Comparison of ENCODE assay signal across 17 cellular contexts in the genomic region with DNA sequence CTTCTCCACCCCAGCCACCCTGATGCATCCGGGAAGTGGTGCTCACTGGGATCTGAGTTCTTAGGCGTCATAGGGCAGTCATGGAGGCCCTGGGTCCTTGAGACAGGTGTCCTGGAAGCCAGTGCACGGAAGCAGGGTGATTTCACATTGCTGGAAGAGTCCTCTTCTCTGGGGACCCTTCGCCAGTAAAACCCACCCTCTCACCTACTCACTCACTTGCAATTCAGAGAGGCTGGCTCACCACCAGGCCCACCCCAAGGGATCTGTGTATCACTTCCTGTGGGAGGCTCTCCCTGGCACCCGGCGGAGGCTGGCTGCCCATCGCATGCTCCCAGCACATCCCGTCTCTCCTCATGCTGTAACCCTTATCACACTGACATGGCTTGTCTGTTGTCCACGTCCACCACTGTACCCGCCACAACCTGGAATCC. TPM values are rescaled to one million over a fixed set of nuclear protein-coding genes. Genes with fewer than 3 reads are reported as not detected.
DNase-seq lines count a peak whose midpoint lies in the region; ATAC-seq, FAIRE-seq and TF ChIP-seq lines count a peak whose summit lies in the region.
"Had no signal": no experiment of that assay in that cellular context is flagged by ENCODE, and none has a peak within 500 bp of the region (broad histone marks: within the 10 kb centered on the region; RNA-seq: fewer than 3 reads in every experiment).

No MANE protein-coding gene starts in this region.

- H3K4me1 ChIP-seq in Loucy (ENCODE audit: insufficient read depth, low read length, poor library complexity, severe bottlenecking) (peaks cover 90% of the 10 kb centered on the region), astrocyte (ENCODE audit: insufficient read depth, low read length) (peaks cover 30% of the 10 kb centered on the region), neural progenitor cell (no peaks in the 10 kb centered on the region)

- H2AFZ ChIP-seq in Loucy (ENCODE audit: low read length) (no peak overlapping the region), astrocyte (ENCODE audit: low read depth, low read length) (no peak overlapping the region), neural progenitor cell (replicated peaks) (no peak overlapping the region)

- H3K9me3 Mint-ChIP-seq in astrocyte (ENCODE audit: unreplicated experiment): no peaks in the 10 kb centered on the region
- H3K9me3 Mint-ChIP-seq in neural progenitor cell: no peaks in the 10 kb centered on the region
- H3K9me3 Mint-ChIP-seq: activated naive CD4-positive, alpha-beta T cell treated with anti-CD3 and anti-CD28 coated beads, Interleukin-2, amount 50 U/mL, for 72 hours; dendritic cell treated with granulocyte-macrophage colony-stimulating factor and Interleukin-4, amounts not matched to agents 40 ng/mL and 50 ng/mL, for 4 days; HFFc6; nephron had no signal

- H3K4me3 ChIP-seq in Loucy (ENCODE audit: low read length, poor library complexity, severe bottlenecking): peak overlapping the region; percentile 70
- no peak overlapping the region for H3K4me3 ChIP-seq in astrocyte (ENCODE audit: insufficient read depth, low read depth, low read length)
- no peak overlapping the region for H3K4me3 ChIP-seq in neural progenitor cell
- H3K4me3 ChIP-seq: smooth muscle cell had no signal

- FAIRE-seq in astrocyte (lab: Jason Lieb, UNC): no peak
- FAIRE-seq: urothelium cell line had no signal

- DNase-seq in activated CD4-positive, CD25-positive, alpha-beta regulatory T cell treated with anti-CD3 and anti-CD28 coated beads, Interleukin-2, amount 50 U/mL, for 72 hours: peak; percentile 27
- no peak for DNase-seq in activated CD4-positive, CD25-positive, alpha-beta regulatory T cell (lab: John Stamatoyannopoulos, UW)
- DNase-seq in astrocyte (ENCODE audit: low read depth) (no peak), neural progenitor cell (ENCODE audit: low spot score) (no peak), NCI-H748 (lab: John Stamatoyannopoulos, UW; ENCODE audit: unreplicated experiment) (no peak), DMS53 treated with DMSO at 0.1 percent for 48 hours (lab: John Stamatoyannopoulos, UW; ENCODE audit: unreplicated experiment) (no peak)
- DNase-seq: foreskin melanocyte, HFFc6 had no signal

- H3K4me2 ChIP-seq in Loucy (ENCODE audit: low read depth, low read length, poor library complexity, severe bottlenecking): peak overlapping the region; percentile 77
- H3K4me2 ChIP-seq in astrocyte (ENCODE audit: low read length): peak overlapping the region; percentile 25
- H3K4me2 ChIP-seq in neural progenitor cell: no peak overlapping the region
- H3K4me2 ChIP-seq: smooth muscle cell had no signal

- H3K9ac ChIP-seq in Loucy (ENCODE audit: low read depth, low read length, poor library complexity, severe bottlenecking) (peak overlapping the region; percentile 90), astrocyte (ENCODE audit: low read length) (no peak overlapping the region), neural progenitor cell (no peak overlapping the region)

- no peak for ATAC-seq in HG03520 (IDR thresholded peaks at IDR 0.05; ENCODE audit: unreplicated experiment)

- peaks cover 12% of the 10 kb centered on the region for H3K27me3 Mint-ChIP-seq in astrocyte (ENCODE audit: low read depth, unreplicated experiment)
- peaks cover 11% of the 10 kb centered on the region for H3K27me3 Mint-ChIP-seq in neural progenitor cell (ENCODE audit: insufficient read depth, low read depth)

- H3K36me3 Mint-ChIP-seq in astrocyte (ENCODE audit: low read depth, unreplicated experiment): no peaks in the 10 kb centered on the region
- H3K36me3 Mint-ChIP-seq in neural progenitor cell: no peaks in the 10 kb centered on the region
- H3K36me3 Mint-ChIP-seq: activated naive CD4-positive, alpha-beta T cell treated with anti-CD3 and anti-CD28 coated beads, Interleukin-2, amount 50 U/mL, for 72 hours had no signal

- TF ChIP-seq CTCF in Loucy (conservative IDR thresholded peaks at IDR 0.05; ENCODE audit: low read length): no peak
- no peak for TF ChIP-seq CTCF in astrocyte (IDR thresholded peaks at IDR 0.05; ENCODE audit: insufficient read depth, low read depth, low read length)
- no peak for TF ChIP-seq CTCF in neural progenitor cell (IDR thresholded peaks at IDR 0.05)

- no peaks in the 10 kb centered on the region for H3K27me3 ChIP-seq in Loucy (ENCODE audit: insufficient read depth, low read length, poor library complexity, severe bottlenecking)
- H3K27me3 ChIP-seq in astrocyte (ENCODE audit: insufficient read depth, low read length): no peaks in the 10 kb centered on the region
- H3K27me3 ChIP-seq in neural progenitor cell: no peaks in the 10 kb centered on the region

- H3K79me2 ChIP-seq in Loucy (ENCODE audit: insufficient read depth, low read length): peaks cover 22% of the 10 kb centered on the region; the same call in 1 of the 2 replicates
- H3K79me2 ChIP-seq in astrocyte (ENCODE audit: insufficient read depth, low read length): no peaks in the 10 kb centered on the region
- H3K79me2 ChIP-seq in neural progenitor cell (ENCODE audit: low read depth): no peaks in the 10 kb centered on the region

- H3F3A ChIP-seq in Loucy (ENCODE audit: low read depth): peaks cover 14% of the 10 kb centered on the region
- no peaks in the 10 kb centered on the region for H3F3A ChIP-seq in neural progenitor cell (ENCODE audit: low read depth)

- no peaks in the 10 kb centered on the region for H3K36me3 ChIP-seq in Loucy (ENCODE audit: insufficient read depth, low read length)
- no peaks in the 10 kb centered on the region for H3K36me3 ChIP-seq in astrocyte (ENCODE audit: insufficient read depth, low read length)
- no peaks in the 10 kb centered on the region for H3K36me3 ChIP-seq in neural progenitor cell

- H3K27ac ChIP-seq in astrocyte (ENCODE audit: low read depth, low read length) (no peak overlapping the region), neural progenitor cell (no peak overlapping the region)
- H3K27ac ChIP-seq: VCaP had no signal

- H3K4me3 Mint-ChIP-seq in astrocyte (ENCODE audit: unreplicated experiment) (no peak overlapping the region), neural progenitor cell (no peak overlapping the region)
- H3K4me3 Mint-ChIP-seq: dendritic cell treated with granulocyte-macrophage colony-stimulating factor and Interleukin-4, amounts not matched to agents 40 ng/mL and 50 ng/mL, for 4 days; HFFc6; nephron had no signal

- H3K9me2 ChIP-seq in Loucy (replicated peaks; ENCODE audit: low read depth, low read length): no peaks in the 10 kb centered on the region

- no peak overlapping the region for H3K27ac Mint-ChIP-seq in astrocyte (ENCODE audit: unreplicated experiment)
- H3K27ac Mint-ChIP-seq in neural progenitor cell: peak overlapping the region; percentile 50
- H3K27ac Mint-ChIP-seq: dendritic cell treated with granulocyte-macrophage colony-stimulating factor and Interleukin-4, amounts not matched to agents 40 ng/mL and 50 ng/mL, for 4 days; HFFc6; nephron had no signal

- H3K9me3 ChIP-seq in Loucy (ENCODE audit: insufficient read depth, low read depth, low read length) (no peaks in the 10 kb centered on the region), astrocyte (ENCODE audit: insufficient read depth, low read depth, low read length) (no peaks in the 10 kb centered on the region), neural progenitor cell (ENCODE audit: low read depth) (no peaks in the 10 kb centered on the region)

- H3K4me1 Mint-ChIP-seq in astrocyte (ENCODE audit: low read depth, unreplicated experiment) (peaks cover 8% of the 10 kb centered on the region), neural progenitor cell (peaks cover 23% of the 10 kb centered on the region)

- H4K20me1 ChIP-seq in Loucy (ENCODE audit: insufficient read depth, low read length, poor library complexity, severe bottlenecking): no peaks in the 10 kb centered on the region
- H4K20me1 ChIP-seq in astrocyte (ENCODE audit: insufficient read depth, low read length): no peaks in the 10 kb centered on the region
- H4K20me1 ChIP-seq in neural progenitor cell (ENCODE audit: low read depth): no peaks in the 10 kb centered on the region

RNA-seq across cellular contexts. Expression of a gene that starts 40.2 kb away (rescaled TPM):
- total RNA-seq in astrocyte (not detected in 2 replicates), neural progenitor cell (ENCODE audit: low replicate concordance) (not detected in 2 replicates)
- total RNA-seq: activated naive CD4-positive, alpha-beta T cell treated with anti-CD3 and anti-CD28 coated beads, Interleukin-2, amount 50 U/mL, for 72 hours; HFFc6; LHCN-M2; smooth muscle cell had no signal
